In the genomic region with DNA sequence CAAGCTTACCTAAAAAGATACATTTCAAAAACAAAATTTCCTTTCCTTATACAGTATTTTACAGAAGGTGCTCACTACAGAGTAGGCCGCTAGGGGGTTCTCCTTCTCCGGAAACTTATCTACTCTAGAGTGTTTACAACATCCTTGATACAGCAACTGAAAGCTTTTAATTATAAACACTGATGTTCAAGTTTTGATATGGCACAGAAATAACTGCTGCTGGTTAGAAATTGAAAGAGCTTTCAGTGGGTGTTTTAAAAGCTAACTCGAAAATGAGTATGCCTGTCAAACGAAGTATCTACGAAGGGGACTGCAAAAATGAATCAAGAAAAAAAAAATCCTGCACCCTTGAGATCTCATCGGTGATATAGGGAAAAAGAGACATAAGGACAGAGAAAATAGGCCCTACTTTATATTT, we compare ENCODE assay signal across 8 cellular contexts. TPM values are rescaled to one million over a fixed set of nuclear protein-coding genes. Genes with fewer than 3 reads are reported as not detected.
DNase-seq lines count a peak whose midpoint lies in the region; ATAC-seq and TF ChIP-seq lines count a peak whose summit lies in the region.

No MANE protein-coding gene starts in this region.

- TF ChIP-seq CTCF in DND-41 (IDR thresholded peaks at IDR 0.05; ENCODE audit: borderline replicate concordance, extremely low read depth, low read length, poor library complexity, severe bottlenecking) (peak; percentile 77), natural killer cell (IDR thresholded peaks at IDR 0.05) (peak; percentile 90), upper lobe of left lung (IDR thresholded peaks at IDR 0.05) (peak; percentile 72 to 91 (median 76))

- intact Hi-C loops in activated T-helper 1 cell treated with anti-CD3 and anti-CD28 coated beads, Interleukin-12 subunit alpha, Interleukin-12 subunit beta, Interleukin-2, Interleukin-4 antibody, amounts not matched to agents 30 ng/mL and 10 ng/mL and 1 ng/mL, durations not matched to agents 14 hours and 24 hours and 36 hours (cut with micrococcal nuclease): loop anchor here (1.0 to 10.0 kb wide), 10 partner anchors 28 to 702 kb away; a partner anchor contains a TSS
- intact Hi-C loops in natural killer cell (cut with micrococcal nuclease): loop anchor here (1.0 to 5.0 kb wide), 2 partner anchors 27 to 272 kb away; a partner anchor contains a TSS

- peaks cover 9% of the 10 kb centered on the region for H3K27me3 ChIP-seq in DND-41 (ENCODE audit: insufficient read depth, low read length, poor library complexity)
- no peaks in the 10 kb centered on the region for H3K27me3 ChIP-seq in upper lobe of left lung

- peaks cover 9% of the 10 kb centered on the region for H4K20me1 ChIP-seq in DND-41 (ENCODE audit: insufficient read depth, low read length)

- TF ChIP-seq POLR2A in upper lobe of left lung (IDR thresholded peaks at IDR 0.05): no peak

- TF ChIP-seq EP300 in upper lobe of left lung (IDR thresholded peaks at IDR 0.05): no peak

- peak overlapping the region; percentile 100 for H3K4me3 Mint-ChIP-seq in activated T-helper 1 cell treated with anti-CD3 and anti-CD28 coated beads, Interleukin-12 subunit alpha, Interleukin-12 subunit beta, Interleukin-2, Interleukin-4 antibody, amounts not matched to agents 30 ng/mL and 10 ng/mL and 1 ng/mL, durations not matched to agents 14 hours and 24 hours and 36 hours
- peak overlapping the region; percentile 100 for H3K4me3 Mint-ChIP-seq in natural killer cell

- H3K4me3 ChIP-seq in DND-41 (ENCODE audit: low read depth in 1 of 2, low read length in 2 of 2) (peak overlapping the region; percentile 72 to 88), upper lobe of left lung (peak overlapping the region; percentile 71 to 91 (median 80))

- peaks cover 24% of the 10 kb centered on the region for H3K79me2 ChIP-seq in DND-41 (ENCODE audit: insufficient read depth, low read length)

- H3K9me3 ChIP-seq in DND-41 (ENCODE audit: insufficient read depth, low read length, severe bottlenecking) (no peaks in the 10 kb centered on the region), upper lobe of left lung (no peaks in the 10 kb centered on the region)

- peaks cover 47% of the 10 kb centered on the region for H3K4me1 ChIP-seq in DND-41 (ENCODE audit: insufficient read depth, low read length)
- H3K4me1 ChIP-seq in upper lobe of left lung: peaks cover 39 to 68% (median 48%) of the 10 kb centered on the region in 4 donors

- H2AFZ ChIP-seq in DND-41 (ENCODE audit: low read depth, low read length): peak overlapping the region; percentile 84

- H3K27me3 Mint-ChIP-seq in activated T-helper 1 cell treated with anti-CD3 and anti-CD28 coated beads, Interleukin-12 subunit alpha, Interleukin-12 subunit beta, Interleukin-2, Interleukin-4 antibody, amounts not matched to agents 30 ng/mL and 10 ng/mL and 1 ng/mL, durations not matched to agents 14 hours and 24 hours and 36 hours (ENCODE audit: insufficient read depth): peaks cover 5% of the 10 kb centered on the region
- H3K27me3 Mint-ChIP-seq in natural killer cell (ENCODE audit: low read depth in 2 of 2): no peaks in the 10 kb centered on the region

- WGBS in upper lobe of left lung, 2 donors: 0 to 3% methylated on average over 6 of the region's 6 CpGs

- H3K27ac ChIP-seq in DND-41 (ENCODE audit: low read length): peak overlapping the region; percentile 67
- peak overlapping the region; percentile 90 to 97 (median 94) for H3K27ac ChIP-seq in upper lobe of left lung

- H3K9me3 Mint-ChIP-seq in activated T-helper 1 cell treated with anti-CD3 and anti-CD28 coated beads, Interleukin-12 subunit alpha, Interleukin-12 subunit beta, Interleukin-2, Interleukin-4 antibody, amounts not matched to agents 30 ng/mL and 10 ng/mL and 1 ng/mL, durations not matched to agents 14 hours and 24 hours and 36 hours: no peaks in the 10 kb centered on the region
- H3K9me3 Mint-ChIP-seq in natural killer cell: no peaks in the 10 kb centered on the region

- ATAC-seq in DND-41 (ENCODE audit: insufficient read depth, low read depth) (peak; percentile 55), HG02759 (IDR thresholded peaks at IDR 0.05; ENCODE audit: unreplicated experiment) (peak; percentile 32), natural killer cell (peak; percentile 34 to 56 (median 37)), upper lobe of left lung (ENCODE audit: low FRiP score in 2 of 2) (peak in 1 of 2 donors; percentile 75)

- H3K4me1 Mint-ChIP-seq in activated T-helper 1 cell treated with anti-CD3 and anti-CD28 coated beads, Interleukin-12 subunit alpha, Interleukin-12 subunit beta, Interleukin-2, Interleukin-4 antibody, amounts not matched to agents 30 ng/mL and 10 ng/mL and 1 ng/mL, durations not matched to agents 14 hours and 24 hours and 36 hours (ENCODE audit: low read depth): peaks cover 77% of the 10 kb centered on the region
- peaks cover 54% of the 10 kb centered on the region in 2 donors for H3K4me1 Mint-ChIP-seq in natural killer cell

- peaks cover 32% of the 10 kb centered on the region for H3K36me3 Mint-ChIP-seq in activated T-helper 1 cell treated with anti-CD3 and anti-CD28 coated beads, Interleukin-12 subunit alpha, Interleukin-12 subunit beta, Interleukin-2, Interleukin-4 antibody, amounts not matched to agents 30 ng/mL and 10 ng/mL and 1 ng/mL, durations not matched to agents 14 hours and 24 hours and 36 hours (ENCODE audit: low read depth)
- peaks cover 5% of the 10 kb centered on the region for H3K36me3 Mint-ChIP-seq in natural killer cell

- peak overlapping the region; percentile 98 for H3K27ac Mint-ChIP-seq in activated T-helper 1 cell treated with anti-CD3 and anti-CD28 coated beads, Interleukin-12 subunit alpha, Interleukin-12 subunit beta, Interleukin-2, Interleukin-4 antibody, amounts not matched to agents 30 ng/mL and 10 ng/mL and 1 ng/mL, durations not matched to agents 14 hours and 24 hours and 36 hours
- H3K27ac Mint-ChIP-seq in natural killer cell: peak overlapping the region; percentile 96 to 99

- peaks cover 17% of the 10 kb centered on the region for H3K36me3 ChIP-seq in DND-41 (ENCODE audit: insufficient read depth, low read length)
- H3K36me3 ChIP-seq in upper lobe of left lung: peaks cover 0 to 21% (median 7%) of the 10 kb centered on the region in 4 donors

- H3K4me2 ChIP-seq in DND-41 (ENCODE audit: insufficient read depth, low read length): peak overlapping the region; percentile 69

- DNase-seq in DND-41: peak; percentile 54
- DNase-seq in NCI-H526 treated with DMSO at 0.1 percent for 48 hours (lab: John Stamatoyannopoulos, UW): peak; percentile 21
- peak; percentile 27 for DNase-seq in activated T-helper 1 cell treated with anti-CD3 and anti-CD28 coated beads, Interleukin-12 subunit alpha, Interleukin-12 subunit beta, Interleukin-2, Interleukin-4 antibody, amounts not matched to agents 30 ng/mL and 10 ng/mL and 1 ng/mL, durations not matched to agents 14 hours and 24 hours and 36 hours (ENCODE audit: low spot score)
- peak; percentile 68 for DNase-seq in fibroblast of peridontal ligament (ENCODE audit: extremely low read depth)
- DNase-seq in natural killer cell: no peak
- peak in 1 of 2 donors; percentile 65 for DNase-seq in upper lobe of left lung
- no peak for DNase-seq in NCI-H1694 treated with DMSO at 0.1 percent for 48 hours (lab: John Stamatoyannopoulos, UW)

- peak overlapping the region; percentile 75 for H3K9ac ChIP-seq in DND-41 (ENCODE audit: low read depth, low read length)

RNA-seq across cellular contexts. Expression of a gene that starts 1.0 kb away (rescaled TPM):
- 8.4 and 8.7 TPM in 2 replicates for total RNA-seq in activated T-helper 1 cell treated with anti-CD3 and anti-CD28 coated beads, Interleukin-12 subunit alpha, Interleukin-12 subunit beta, Interleukin-2, Interleukin-4 antibody, amounts not matched to agents 30 ng/mL and 10 ng/mL and 1 ng/mL, durations not matched to agents 14 hours and 24 hours and 36 hours
- total RNA-seq in natural killer cell (10 to 100 TPM; 20.6 to 22.8 (median 21.2) TPM), upper lobe of left lung (10 to 100 TPM in 3 of 6 donors, 1 to 10 TPM in 3; 6.0 to 24.4 (median 9.4) TPM)

RNA-seq across cellular contexts. Expression of a gene that starts 3.1 kb away (rescaled TPM):
- total RNA-seq in activated T-helper 1 cell treated with anti-CD3 and anti-CD28 coated beads, Interleukin-12 subunit alpha, Interleukin-12 subunit beta, Interleukin-2, Interleukin-4 antibody, amounts not matched to agents 30 ng/mL and 10 ng/mL and 1 ng/mL, durations not matched to agents 14 hours and 24 hours and 36 hours: 2.9 and 4.4 TPM in 2 replicates
- total RNA-seq in natural killer cell (1 to 10 TPM; 5.3 to 8.5 (median 7.4) TPM), upper lobe of left lung (10 to 100 TPM; 25.3 to 95.5 (median 58.0) TPM)

RNA-seq across cellular contexts. Expression of a gene that starts 17.4 kb away (rescaled TPM):
- total RNA-seq in activated T-helper 1 cell treated with anti-CD3 and anti-CD28 coated beads, Interleukin-12 subunit alpha, Interleukin-12 subunit beta, Interleukin-2, Interleukin-4 antibody, amounts not matched to agents 30 ng/mL and 10 ng/mL and 1 ng/mL, durations not matched to agents 14 hours and 24 hours and 36 hours: not detected in 2 replicates
- total RNA-seq in natural killer cell (under 1 TPM; 0.21 to 0.39 (median 0.30) TPM), upper lobe of left lung (100 to 1,000 TPM in 5 of 6 donors, 10 to 100 TPM in 1; 92.5 to 222 (median 193) TPM)

RNA-seq across cellular contexts. Expression of a gene that starts 38.7 kb away (rescaled TPM):
- 2.3 TPM in 2 replicates for total RNA-seq in activated T-helper 1 cell treated with anti-CD3 and anti-CD28 coated beads, Interleukin-12 subunit alpha, Interleukin-12 subunit beta, Interleukin-2, Interleukin-4 antibody, amounts not matched to agents 30 ng/mL and 10 ng/mL and 1 ng/mL, durations not matched to agents 14 hours and 24 hours and 36 hours
- not detected for total RNA-seq in natural killer cell
- 10 to 100 TPM in 2 of 6 donors, 1 to 10 TPM in 4; 1.1 to 40.9 (median 9.2) TPM for total RNA-seq in upper lobe of left lung

RNA-seq across cellular contexts. Expression of a gene that starts 54.0 kb away (rescaled TPM):
- not detected in 2 replicates for total RNA-seq in activated T-helper 1 cell treated with anti-CD3 and anti-CD28 coated beads, Interleukin-12 subunit alpha, Interleukin-12 subunit beta, Interleukin-2, Interleukin-4 antibody, amounts not matched to agents 30 ng/mL and 10 ng/mL and 1 ng/mL, durations not matched to agents 14 hours and 24 hours and 36 hours
- total RNA-seq in natural killer cell (not detected), upper lobe of left lung (100 to 1,000 TPM in 3 of 6 donors, 10 to 100 TPM in 3; 39.0 to 618 (median 118) TPM)

Comparison
In these comparisons a context has a peak if more than half of its experiments do, and no peak if none do; other contexts are left out.
1. DNase-seq: peak in DND-41 (single experiment), NCI-H526 treated with DMSO at 0.1 percent for 48 hours (single experiment), activated T-helper 1 cell treated with anti-CD3 and anti-CD28 coated beads, Interleukin-12 subunit alpha, Interleukin-12 subunit beta, Interleukin-2, Interleukin-4 antibody, amounts not matched to agents 30 ng/mL and 10 ng/mL and 1 ng/mL, durations not matched to agents 14 hours and 24 hours and 36 hours (single experiment) and fibroblast of peridontal ligament (single experiment); none in natural killer cell (single experiment) and NCI-H1694 treated with DMSO at 0.1 percent for 48 hours (single experiment).
2. RNA of a gene that starts 17.4 kb away (total RNA-seq): 92.5 to 222 TPM in upper lobe of left lung; 0.21 to 0.39 TPM in natural killer cell and not detected in activated T-helper 1 cell treated with anti-CD3 and anti-CD28 coated beads, Interleukin-12 subunit alpha, Interleukin-12 subunit beta, Interleukin-2, Interleukin-4 antibody, amounts not matched to agents 30 ng/mL and 10 ng/mL and 1 ng/mL, durations not matched to agents 14 hours and 24 hours and 36 hours; every median in the first group is over 10 times any median in the second.
3. Peak in every context shown above with its lines, with median percentiles within 50 percentile points of each other: CTCF ChIP-seq.